In the genomic region with DNA sequence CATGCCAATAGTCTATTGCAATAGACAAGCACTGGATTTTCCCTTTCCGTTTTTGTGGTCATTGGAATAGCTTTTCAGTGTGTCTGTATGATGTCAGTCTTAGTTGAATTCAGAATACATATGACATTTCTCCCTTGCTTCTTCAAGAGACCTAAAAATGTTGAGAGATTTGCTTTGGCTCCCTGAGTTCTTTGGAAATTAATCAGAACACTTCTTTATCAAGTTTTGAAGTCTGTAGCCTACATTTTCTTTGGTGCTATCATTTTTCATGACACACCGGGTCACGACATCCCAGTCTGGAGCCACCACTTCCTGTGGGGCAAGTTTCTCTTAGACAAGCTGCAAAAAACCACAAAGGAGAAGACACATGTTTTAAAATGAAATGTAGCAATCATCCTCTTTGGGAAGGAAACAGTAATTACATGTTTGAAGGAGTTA, we compare ENCODE assay signal across 14 cellular contexts.
DNase-seq lines count a peak whose midpoint lies in the region; ATAC-seq, FAIRE-seq and TF ChIP-seq lines count a peak whose summit lies in the region.
"Had no signal": no experiment of that assay in that cellular context is flagged by ENCODE, and none has a peak within 500 bp of the region (broad histone marks: within the 10 kb centered on the region; RNA-seq: fewer than 3 reads in every experiment).

No MANE protein-coding gene starts in this region.

- H3F3A ChIP-seq in GM23248 (ENCODE audit: insufficient read depth) = no peaks in the 10 kb centered on the region

- no peaks in the 10 kb centered on the region for H4K20me1 ChIP-seq in GM23248 (ENCODE audit: insufficient read depth)

- H3K9me3 ChIP-seq in GM23248 (ENCODE audit: low read depth) (no peaks in the 10 kb centered on the region), RWPE2 (ENCODE audit: severe bottlenecking) (no peaks in the 10 kb centered on the region), pancreas (no peaks in the 10 kb centered on the region)

- peaks cover 10% of the 10 kb centered on the region for H3K4me1 ChIP-seq in GM23248 (ENCODE audit: insufficient read depth)
- no peaks in the 10 kb centered on the region for H3K4me1 ChIP-seq in RWPE2 (ENCODE audit: insufficient read depth, poor library complexity, severe bottlenecking)
- no peaks in the 10 kb centered on the region for H3K4me1 ChIP-seq in pancreas

- in situ Hi-C loops in GM23248 (cut with MboI) = no loop called here

- CTCF ChIA-PET in AG04449 (lab: Yijun Ruan, JAX) = interaction anchor here (0.8 to 1.7 kb wide), 3 partner anchors 8 to 256 kb away, joined by 3 to 7 read pairs (median 7); no protein-coding TSS in a partner anchor

- H3K9ac ChIP-seq in GM23248 = no peak overlapping the region

- DNase-seq in AG04449 (ENCODE audit: low read depth, low spot score) (peak; percentile 44), GM23248 (peak; percentile 68), RWPE2 (ENCODE audit: low spot score) (no peak), fibroblast of peridontal ligament (ENCODE audit: extremely low read depth) (peak; percentile 18), pancreas (no peak), COR-L47 (lab: John Stamatoyannopoulos, UW) (no peak), foreskin melanocyte (no peak)
- DNase-seq: caudate nucleus; CD8-positive, alpha-beta memory T cell; occipital lobe; stimulated activated CD4-positive, alpha-beta T cell treated with anti-CD3 and anti-CD28 coated beads, Interleukin-4, amount 100 ng/mL, for 4 hours; substantia nigra had no signal

- H3K4me2 ChIP-seq in GM23248 (ENCODE audit: unreplicated experiment) = peak overlapping the region; percentile 5

- peaks cover 7% of the 10 kb centered on the region; the same call in 1 of the 2 replicates for H3K9me2 ChIP-seq in GM23248 (ENCODE audit: insufficient read depth)

- no peak overlapping the region for H2AFZ ChIP-seq in GM23248

- ATAC-seq in RWPE2 (ENCODE audit: low read depth) = no peak; the same call in 2 of the 3 replicates
- no peak for ATAC-seq in pancreas
- ATAC-seq in GM21737 (IDR thresholded peaks at IDR 0.05; ENCODE audit: unreplicated experiment) = no peak
- ATAC-seq: GM12878 had no signal

- H3K27ac ChIP-seq in GM23248 = peak overlapping the region; percentile 32
- peak overlapping the region; percentile 32 for H3K27ac ChIP-seq in RWPE2 (ENCODE audit: poor library complexity, severe bottlenecking)
- H3K27ac ChIP-seq in pancreas = no peak overlapping the region

- no peak overlapping the region for H3K4me3 ChIP-seq in AG04449 (ENCODE audit: low read depth, low read length)
- no peak overlapping the region for H3K4me3 ChIP-seq in GM23248
- no peak overlapping the region for H3K4me3 ChIP-seq in RWPE2 (ENCODE audit: severe bottlenecking)
- H3K4me3 ChIP-seq in pancreas = no peak overlapping the region
- H3K4me3 ChIP-seq: GM12878 had no signal

- intact Hi-C loops in pancreas (cut with DNase I) = no loop called here

- WGBS in GM23248 (ENCODE audit: low coverage in 1 of 2, low lambda C conversion rate in 2 of 2, missing lambda C conversion rate in 2 of 2), 2 experiments = 4 to 6% methylated on average over 3 of the region's 3 CpGs
- WGBS in pancreas, 2 donors = 47 to 62% methylated on average over 3 of the region's 3 CpGs

- H3K79me2 ChIP-seq in GM23248 (ENCODE audit: insufficient read depth) = no peaks in the 10 kb centered on the region

- no peak for FAIRE-seq in pancreas (lab: Jason Lieb, UNC)
- FAIRE-seq: GM12878 had no signal

- H3K27me3 ChIP-seq in GM23248 (replicated peaks; ENCODE audit: insufficient read depth) (no peaks in the 10 kb centered on the region), RWPE2 (ENCODE audit: insufficient read depth, poor library complexity, severe bottlenecking) (no peaks in the 10 kb centered on the region), pancreas (no peaks in the 10 kb centered on the region)

- POLR2A ChIA-PET in AG04449 (lab: Yijun Ruan, JAX) = interaction anchor here (0.6 to 1.4 kb wide), 4 partner anchors 51 to 914 kb away, joined by 3 to 4 read pairs (median 4); no protein-coding TSS in a partner anchor

- H3K36me3 ChIP-seq in GM23248 (ENCODE audit: low read depth) = no peaks in the 10 kb centered on the region
- H3K36me3 ChIP-seq in RWPE2 (ENCODE audit: low read depth) = no peaks in the 10 kb centered on the region
- H3K36me3 ChIP-seq in pancreas = no peaks in the 10 kb centered on the region

- TF ChIP-seq CTCF in AG04449 (IDR thresholded peaks at IDR 0.05; ENCODE audit: insufficient read depth, low read length, missing control alignments) (no peak), RWPE2 (IDR thresholded peaks at IDR 0.05; ENCODE audit: poor library complexity, severe bottlenecking) (no peak), pancreas (IDR thresholded peaks at IDR 0.05) (no peak)

Comparison
In these comparisons a context has a peak if more than half of its experiments do, and no peak if none do; other contexts are left out.
1. DNase-seq: peak in AG04449 (single experiment), GM23248 (single experiment) and fibroblast of peridontal ligament (single experiment); none in RWPE2 (single experiment), pancreas (0 of 6), COR-L47 (single experiment) and foreskin melanocyte (single experiment).
2. H3K27ac ChIP-seq: peak in GM23248 (single experiment) and RWPE2 (single experiment); none in pancreas (0 of 4).